In genomic region chr7:152335900-152336571, GRCh38 we compare ENCODE assay signal across 8 cellular contexts.
A peak's percentile ranks its signal among the peaks of the same experiment; 100 is the strongest.
DNase-seq lines count a peak whose midpoint lies in the region; ATAC-seq and TF ChIP-seq lines count a peak whose summit lies in the region.

No MANE protein-coding gene starts in this region.

- H3K4me1 ChIP-seq in mucosa of rectum (ENCODE audit: control insufficient read depth in 2 of 2, insufficient read depth in 2 of 2, low read length in 2 of 2): peaks cover 0 to 15% of the 10 kb centered on the region in 2 donors

- POLR2A ChIA-PET in CD4-positive, alpha-beta T cell (lab: Charles Lee): interaction anchor here (0.9 to 2.5 kb wide), 3 partner anchors 98 to 128 kb away, joined by 4 to 9 read pairs (median 7); no protein-coding TSS in a partner anchor

- no peak for DNase-seq in CD4-positive, alpha-beta T cell
- no peak for DNase-seq in activated naive CD8-positive, alpha-beta T cell treated with anti-CD3 and anti-CD28 coated beads for 36 hours
- DNase-seq in NCI-H748 treated with DMSO at 0.1 percent for 48 hours (lab: John Stamatoyannopoulos, UW): no peak
- DNase-seq in islet precursor cell: no peak
- no peak for DNase-seq in effector CD4-positive, alpha-beta T cell
- DNase-seq in NOMO-1 treated with dmso at 0.1 percent for 144 hours (lab: John Stamatoyannopoulos, UW; ENCODE audit: unreplicated experiment): no peak

- no peaks in the 10 kb centered on the region for H3K36me3 ChIP-seq in mucosa of rectum (ENCODE audit: control insufficient read depth in 2 of 2, insufficient read depth in 2 of 2, low read length in 2 of 2)

- no peaks in the 10 kb centered on the region for H3K9me3 ChIP-seq in CD4-positive, alpha-beta T cell (ENCODE audit: control insufficient read depth, low read length)
- no peaks in the 10 kb centered on the region for H3K9me3 ChIP-seq in mucosa of rectum (ENCODE audit: control insufficient read depth in 2 of 2, low read length in 2 of 2)

- H3K4me3 ChIP-seq in mucosa of rectum (ENCODE audit: low read length in 2 of 2): peak overlapping the region; percentile 22 to 55

- peaks cover 76% of the 10 kb centered on the region for H3K4me1 Mint-ChIP-seq in CD4-positive, alpha-beta T cell (ENCODE audit: low read depth)
- peaks cover 50% of the 10 kb centered on the region for H3K4me1 Mint-ChIP-seq in activated naive CD8-positive, alpha-beta T cell treated with anti-CD3 and anti-CD28 coated beads for 36 hours

- CTCF ChIA-PET in CD4-positive, alpha-beta T cell (lab: Charles Lee): interaction anchor here (0.8 to 3.4 kb wide), 5 partner anchors 8 to 371 kb away, joined by 3 to 15 read pairs (median 4); no protein-coding TSS in a partner anchor

- intact Hi-C loops in CD4-positive, alpha-beta T cell (cut with DNase I, micrococcal nuclease): loop anchor here (1.0 to 10.0 kb wide), 4 partner anchors 46 to 489 kb away; no protein-coding TSS in a partner anchor

- peak overlapping the region in 1 of 2 donors; percentile 47 for H3K9ac ChIP-seq in mucosa of rectum (ENCODE audit: low read depth in 1 of 2, low read length in 2 of 2)

- peak overlapping the region; percentile 16 for H3K27ac ChIP-seq in CD4-positive, alpha-beta T cell (ENCODE audit: low read depth, low read length)
- H3K27ac ChIP-seq in mucosa of rectum (ENCODE audit: low read depth in 2 of 2, low read length in 2 of 2): no peak overlapping the region

- peak overlapping the region; percentile 74 for H3K4me3 Mint-ChIP-seq in CD4-positive, alpha-beta T cell
- peak overlapping the region; percentile 65 for H3K4me3 Mint-ChIP-seq in activated naive CD8-positive, alpha-beta T cell treated with anti-CD3 and anti-CD28 coated beads for 36 hours

- H3K9me3 Mint-ChIP-seq in CD4-positive, alpha-beta T cell: no peaks in the 10 kb centered on the region
- no peaks in the 10 kb centered on the region for H3K9me3 Mint-ChIP-seq in activated naive CD8-positive, alpha-beta T cell treated with anti-CD3 and anti-CD28 coated beads for 36 hours

- ATAC-seq in CD4-positive, alpha-beta T cell (ENCODE audit: poor library complexity): no peak
- peak; percentile 59 for ATAC-seq in GM21619 (IDR thresholded peaks at IDR 0.05; ENCODE audit: unreplicated experiment)

- H3K36me3 Mint-ChIP-seq in CD4-positive, alpha-beta T cell (ENCODE audit: low read depth): peaks cover 7% of the 10 kb centered on the region
- peaks cover 6% of the 10 kb centered on the region for H3K36me3 Mint-ChIP-seq in activated naive CD8-positive, alpha-beta T cell treated with anti-CD3 and anti-CD28 coated beads for 36 hours

- H3K27me3 ChIP-seq in CD4-positive, alpha-beta T cell (ENCODE audit: control insufficient read depth, insufficient read depth, low read length): no peaks in the 10 kb centered on the region
- no peaks in the 10 kb centered on the region for H3K27me3 ChIP-seq in mucosa of rectum (ENCODE audit: control insufficient read depth in 2 of 2, insufficient read depth in 2 of 2, low read length in 2 of 2)

- H3K27ac Mint-ChIP-seq in CD4-positive, alpha-beta T cell: peak overlapping the region; percentile 57
- H3K27ac Mint-ChIP-seq in activated naive CD8-positive, alpha-beta T cell treated with anti-CD3 and anti-CD28 coated beads for 36 hours: peak overlapping the region; percentile 35

- no peak for TF ChIP-seq CTCF in CD4-positive, alpha-beta T cell (IDR thresholded peaks at IDR 0.05)

- no peaks in the 10 kb centered on the region for H3K27me3 Mint-ChIP-seq in CD4-positive, alpha-beta T cell
- no peaks in the 10 kb centered on the region for H3K27me3 Mint-ChIP-seq in activated naive CD8-positive, alpha-beta T cell treated with anti-CD3 and anti-CD28 coated beads for 36 hours
